Comparison of ENCODE assay signal across 12 cellular contexts in the genomic region with DNA sequence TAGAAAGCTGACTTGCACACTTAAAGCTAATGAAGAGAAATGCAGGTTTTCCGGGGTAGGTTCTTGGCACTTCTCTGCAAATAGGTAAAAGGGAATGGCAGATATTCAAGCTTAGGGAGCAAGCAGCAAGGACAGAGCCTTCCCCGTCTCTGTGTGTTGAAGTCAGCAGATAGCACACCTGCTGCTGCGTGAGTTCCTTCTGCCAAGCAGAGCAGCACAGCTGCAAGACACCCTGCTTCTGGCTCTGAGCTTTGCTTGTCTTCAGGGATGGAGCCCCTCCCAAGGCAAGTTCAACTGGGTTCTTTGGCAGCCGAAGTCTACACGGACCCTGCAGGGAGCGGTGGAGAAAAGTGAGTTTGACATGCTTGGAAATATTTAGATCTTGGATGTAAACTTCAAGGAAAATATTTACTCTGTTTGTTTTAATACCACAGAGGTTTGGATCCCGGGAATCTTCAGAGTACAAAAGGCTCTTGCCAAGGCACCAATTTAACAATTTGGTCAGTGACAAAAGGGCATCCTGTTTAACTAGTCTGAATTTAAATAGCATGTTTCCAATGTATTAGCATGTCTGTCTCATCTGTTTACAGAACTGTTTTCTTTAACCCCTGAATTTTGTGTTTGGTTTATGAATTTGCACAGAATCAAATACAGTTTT.
DNase-seq lines count a peak whose midpoint lies in the region; ATAC-seq and TF ChIP-seq lines count a peak whose summit lies in the region.
"Had no signal": no experiment of that assay in that cellular context is flagged by ENCODE, and none has a peak within 500 bp of the region (broad histone marks: within the 10 kb centered on the region; RNA-seq: fewer than 3 reads in every experiment).

No MANE protein-coding gene starts in this region.

- H3K4me1 ChIP-seq in H9 (ENCODE audit: insufficient read depth, low read length) = no peaks in the 10 kb centered on the region

- H3K14ac ChIP-seq in H9 (ENCODE audit: insufficient read depth, low read length) = no peak overlapping the region

- no peak overlapping the region for H3K27ac ChIP-seq in H9 (ENCODE audit: insufficient read length, low read depth, low read length)
- H3K27ac ChIP-seq: body of pancreas had no signal

- H3K27me3 ChIP-seq in H9 (ENCODE audit: insufficient read depth, low read length) = no peaks in the 10 kb centered on the region
- H3K27me3 ChIP-seq: body of pancreas had no signal

- H3K23ac ChIP-seq in H9 (ENCODE audit: insufficient read length, low read depth, low read length) = no peak overlapping the region

- intact Hi-C loops in posterior cingulate gyrus (cut with DNase I) = no loop called here

- no peak overlapping the region for H4K5ac ChIP-seq in H9 (ENCODE audit: insufficient read length, low read depth, low read length)

- no peak overlapping the region for H3K4me2 ChIP-seq in H9 (ENCODE audit: insufficient read depth, insufficient read length, low read length)

- peaks cover 2% of the 10 kb centered on the region; the same call in 1 of the 2 replicates for H3K27me3 Mint-ChIP-seq in H9 (ENCODE audit: low read depth)
- H3K27me3 Mint-ChIP-seq in activated naive CD8-positive, alpha-beta T cell treated with anti-CD3 and anti-CD28 coated beads for 36 hours = peaks cover 3% of the 10 kb centered on the region
- H3K27me3 Mint-ChIP-seq: activated B cell treated with CpG ODN at 0.5 μM for 24 hours; activated T-cell treated with anti-CD3 and anti-CD28 coated beads, Interleukin-2, amount 50 U/mL, for 24 hours had no signal

- no CpG with 5 or more reads among the region's 7 CpGs for WGBS in H9 (ENCODE audit: extremely low coverage, insufficient read length, low lambda C conversion rate)

- no peak overlapping the region for H3K18ac ChIP-seq in H9 (ENCODE audit: insufficient read length, low read depth, low read length)

- H3K23me2 ChIP-seq in H9 (ENCODE audit: insufficient read length, low read depth, low read length, poor library complexity, severe bottlenecking) = no peaks in the 10 kb centered on the region

- no peak overlapping the region for H3K4ac ChIP-seq in H9 (ENCODE audit: low read depth, low read length)

- H3K4me3 Mint-ChIP-seq in H9 = peak overlapping the region in 1 of 2 experiments; percentile 62; a peak in 3 of 5 replicates
- no peak overlapping the region for H3K4me3 Mint-ChIP-seq in activated naive CD8-positive, alpha-beta T cell treated with anti-CD3 and anti-CD28 coated beads for 36 hours
- H3K4me3 Mint-ChIP-seq: activated B cell treated with CpG ODN at 0.5 μM for 24 hours; activated T-cell treated with anti-CD3 and anti-CD28 coated beads, Interleukin-2, amount 50 U/mL, for 24 hours; stimulated activated naive B cell treated with anti-CD40 and anti-IgM and Interleukin-4, amounts not matched to agents 10 μg/mL and 1 μg/mL and 100 μg/mL, for 72 hours had no signal

- no peak overlapping the region for H2BK12ac ChIP-seq in H9 (ENCODE audit: insufficient read length, low read depth, low read length)

- H2BK5ac ChIP-seq in H9 (ENCODE audit: insufficient read length, low read length) = no peak overlapping the region

- no peak overlapping the region for H3K56ac ChIP-seq in H9 (ENCODE audit: insufficient read length, low read depth, low read length)

- no peaks in the 10 kb centered on the region for H3K79me2 ChIP-seq in H9 (ENCODE audit: insufficient read depth, low read length)

- peaks cover 17 to 18% of the 10 kb centered on the region in 2 experiments for H3K4me1 Mint-ChIP-seq in H9
- H3K4me1 Mint-ChIP-seq in activated naive CD8-positive, alpha-beta T cell treated with anti-CD3 and anti-CD28 coated beads for 36 hours = no peaks in the 10 kb centered on the region
- H3K4me1 Mint-ChIP-seq: activated B cell treated with CpG ODN at 0.5 μM for 24 hours; stimulated activated naive B cell treated with anti-CD40 and anti-IgM and Interleukin-4, amounts not matched to agents 10 μg/mL and 1 μg/mL and 100 μg/mL, for 72 hours had no signal

- H3K9me3 Mint-ChIP-seq in H9 = no peaks in the 10 kb centered on the region
- no peaks in the 10 kb centered on the region for H3K9me3 Mint-ChIP-seq in activated naive CD8-positive, alpha-beta T cell treated with anti-CD3 and anti-CD28 coated beads for 36 hours
- H3K9me3 Mint-ChIP-seq: activated B cell treated with CpG ODN at 0.5 μM for 24 hours; activated T-cell treated with anti-CD3 and anti-CD28 coated beads, Interleukin-2, amount 50 U/mL, for 24 hours had no signal

- DNase-seq in H9 (peak; percentile 73), NCI-H69 (lab: John Stamatoyannopoulos, UW) (peak; percentile 86), fibroblast of peridontal ligament (ENCODE audit: extremely low read depth) (peak; percentile 25), posterior cingulate gyrus (peak in 7 of 10 donors; percentile 6 to 82 (median 10)), activated T-cell treated with anti-CD3 and anti-CD28 coated beads for 4 hours (no peak), NOMO-1 treated with DMSO at 0.1 percent for 48 hours (lab: John Stamatoyannopoulos, UW; ENCODE audit: unreplicated experiment) (no peak)
- DNase-seq in activated naive CD8-positive, alpha-beta T cell treated with anti-CD3 and anti-CD28 coated beads for 36 hours = no peak
- DNase-seq: activated B cell treated with CpG ODN at 0.5 μM for 24 hours; activated T-cell treated with anti-CD3 and anti-CD28 coated beads, Interleukin-2, amount 50 U/mL, for 24 hours; stimulated activated naive B cell treated with anti-CD40 and anti-IgM and Interleukin-4, amounts not matched to agents 10 μg/mL and 1 μg/mL and 100 μg/mL, for 72 hours had no signal

- no peak for TF ChIP-seq CTCF in H9 (conservative IDR thresholded peaks at IDR 0.05)

- no peak overlapping the region for H2AK5ac ChIP-seq in H9 (ENCODE audit: insufficient read length, low read length)

- H4K91ac ChIP-seq in H9 (ENCODE audit: insufficient read length, low read depth, low read length) = no peak overlapping the region

- H3K79me1 ChIP-seq in H9 (ENCODE audit: insufficient read depth, low read depth, low read length, poor library complexity, severe bottlenecking) = no peaks in the 10 kb centered on the region

- no peak overlapping the region for H3K9ac ChIP-seq in H9 (ENCODE audit: extremely low read depth, insufficient read length, low read length)

- H2AFZ ChIP-seq in H9 (ENCODE audit: low read length) = no peak overlapping the region

- H3K36me3 Mint-ChIP-seq in H9 (ENCODE audit: insufficient read depth in 1 of 3, low read depth in 3 of 3) = no peaks in the 10 kb centered on the region
- no peaks in the 10 kb centered on the region for H3K36me3 Mint-ChIP-seq in activated naive CD8-positive, alpha-beta T cell treated with anti-CD3 and anti-CD28 coated beads for 36 hours
- H3K36me3 Mint-ChIP-seq: stimulated activated naive B cell treated with anti-CD40 and anti-IgM and Interleukin-4, amounts not matched to agents 10 μg/mL and 1 μg/mL and 100 μg/mL, for 72 hours had no signal

- no peak overlapping the region for H4K8ac ChIP-seq in H9 (replicated peaks; ENCODE audit: insufficient read length, low read depth, low read length)

- no peak overlapping the region for H3T11ph ChIP-seq in H9 (ENCODE audit: low read length)

- H2BK120ac ChIP-seq in H9 (ENCODE audit: low read depth, low read length, poor library complexity, severe bottlenecking) = no peak overlapping the region

- H4K20me1 ChIP-seq in H9 (ENCODE audit: control insufficient read depth, insufficient read depth, insufficient read length) = no peaks in the 10 kb centered on the region

- H3K9me3 ChIP-seq in H9 (ENCODE audit: control insufficient read depth, low read depth, low read length) = no peaks in the 10 kb centered on the region
- H3K9me3 ChIP-seq: body of pancreas had no signal

- H3K27ac Mint-ChIP-seq in H9 = peak overlapping the region in 1 of 3 experiments; percentile 59; a peak in 1 of 7 replicates
- H3K27ac Mint-ChIP-seq in activated naive CD8-positive, alpha-beta T cell treated with anti-CD3 and anti-CD28 coated beads for 36 hours = no peak overlapping the region
- H3K27ac Mint-ChIP-seq: activated B cell treated with CpG ODN at 0.5 μM for 24 hours; activated T-cell treated with anti-CD3 and anti-CD28 coated beads, Interleukin-2, amount 50 U/mL, for 24 hours; stimulated activated naive B cell treated with anti-CD40 and anti-IgM and Interleukin-4, amounts not matched to agents 10 μg/mL and 1 μg/mL and 100 μg/mL, for 72 hours had no signal

- no peak for ATAC-seq in HG03025 (IDR thresholded peaks at IDR 0.05; ENCODE audit: low FRiP score, unreplicated experiment)
- ATAC-seq: body of pancreas; stimulated activated naive B cell treated with anti-CD40 and anti-IgM and Interleukin-4, amounts not matched to agents 10 μg/mL and 1 μg/mL and 100 μg/mL, for 72 hours had no signal

- no peak overlapping the region for H2BK15ac ChIP-seq in H9 (ENCODE audit: low read depth, low read length)

- no peak overlapping the region for H2BK20ac ChIP-seq in H9 (ENCODE audit: low read depth, low read length, poor library complexity, severe bottlenecking)

Comparison
In these comparisons a context has a peak if more than half of its experiments do, and no peak if none do; other contexts are left out.
1. DNase-seq: peak in H9 (single experiment), NCI-H69 (single experiment), fibroblast of peridontal ligament (single experiment) and posterior cingulate gyrus (7 of 10); none in activated T-cell treated with anti-CD3 and anti-CD28 coated beads for 4 hours (single experiment), activated naive CD8-positive, alpha-beta T cell treated with anti-CD3 and anti-CD28 coated beads for 36 hours (single experiment) and NOMO-1 treated with DMSO at 0.1 percent for 48 hours (single experiment).